Comparison of ENCODE assay signal across 15 cellular contexts in the genomic region with DNA sequence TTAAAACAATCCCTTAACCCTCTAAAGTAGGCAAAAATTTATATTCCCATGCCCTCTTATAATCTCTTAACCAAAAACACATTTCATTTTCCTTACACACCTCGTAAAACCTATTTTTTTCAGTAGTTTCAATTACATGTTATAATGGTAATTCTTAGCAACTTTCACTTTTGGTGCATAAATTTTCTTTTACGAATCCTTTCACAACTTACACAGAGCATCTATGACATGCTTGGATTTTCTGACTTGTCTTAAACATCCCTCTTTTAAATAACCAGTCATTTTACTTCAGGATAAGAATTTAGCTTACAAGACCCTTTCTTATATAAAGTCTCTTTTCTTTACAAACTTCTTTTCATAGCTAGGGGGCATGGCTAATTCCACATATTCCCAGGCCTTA.
"Had no signal": no experiment of that assay in that cellular context is flagged by ENCODE, and none has a peak within 500 bp of the region (broad histone marks: within the 10 kb centered on the region; RNA-seq: fewer than 3 reads in every experiment).

No MANE protein-coding gene starts in this region.

- H3K4me1 Mint-ChIP-seq: brain had no signal

- H3K36me3 Mint-ChIP-seq: activated naive CD4-positive, alpha-beta T cell treated with anti-CD3 and anti-CD28 coated beads, Interleukin-2, amount 50 U/mL, for 24 hours had no signal

- H3K27ac Mint-ChIP-seq: activated naive CD4-positive, alpha-beta T cell treated with anti-CD3 and anti-CD28 coated beads, Interleukin-2, amount 50 U/mL, for 24 hours; brain; natural killer cell treated with Interleukin-12 subunit alpha and Interleukin-12 subunit beta and Interleukin-15 and Interleukin-18, amount 100 ng/mL, for 72 hours; stimulated activated naive CD8-positive, alpha-beta T cell treated with anti-CD3 and anti-CD28 coated beads, Interleukin-15, Interleukin-2, amounts not matched to agents 100 ng/mL and 50 ng/mL, for 24 hours had no signal

- H3K4me3 Mint-ChIP-seq: activated naive CD4-positive, alpha-beta T cell treated with anti-CD3 and anti-CD28 coated beads, Interleukin-2, amount 50 U/mL, for 24 hours; brain; natural killer cell treated with Interleukin-12 subunit alpha and Interleukin-12 subunit beta and Interleukin-15 and Interleukin-18, amount 100 ng/mL, for 72 hours; stimulated activated naive CD8-positive, alpha-beta T cell treated with anti-CD3 and anti-CD28 coated beads, Interleukin-15, Interleukin-2, amounts not matched to agents 100 ng/mL and 50 ng/mL, for 24 hours had no signal

- H3K9me3 Mint-ChIP-seq: activated naive CD4-positive, alpha-beta T cell treated with anti-CD3 and anti-CD28 coated beads, Interleukin-2, amount 50 U/mL, for 24 hours; natural killer cell treated with Interleukin-12 subunit alpha and Interleukin-12 subunit beta and Interleukin-15 and Interleukin-18, amount 100 ng/mL, for 72 hours had no signal

- DNase-seq: activated CD4-positive, alpha-beta T cell treated with anti-CD3 and anti-CD28 coated beads for 1 hour; activated CD4-positive, alpha-beta T cell treated with anti-CD3 and anti-CD28 coated beads, Interleukin-2, amount 50 U/mL, for 1 hour; activated gamma-delta T cell treated with Interleukin-2 at 50 U/mL for 16 hours; activated T-cell treated with anti-CD3 and anti-CD28 coated beads, Interleukin-2, amount 50 U/mL, for 1 hour; anterior cingulate cortex; head of caudate nucleus; hypothalamus; ovary; psoas muscle; tibial artery had no signal

- ATAC-seq: gastroesophageal sphincter; natural killer cell treated with Interleukin-12 subunit alpha and Interleukin-12 subunit beta and Interleukin-15 and Interleukin-18, amount 100 ng/mL, for 72 hours; psoas muscle had no signal

- H3K27me3 Mint-ChIP-seq: activated naive CD4-positive, alpha-beta T cell treated with anti-CD3 and anti-CD28 coated beads, Interleukin-2, amount 50 U/mL, for 24 hours; stimulated activated naive CD8-positive, alpha-beta T cell treated with anti-CD3 and anti-CD28 coated beads, Interleukin-15, Interleukin-2, amounts not matched to agents 100 ng/mL and 50 ng/mL, for 24 hours had no signal
